In the genomic region with DNA sequence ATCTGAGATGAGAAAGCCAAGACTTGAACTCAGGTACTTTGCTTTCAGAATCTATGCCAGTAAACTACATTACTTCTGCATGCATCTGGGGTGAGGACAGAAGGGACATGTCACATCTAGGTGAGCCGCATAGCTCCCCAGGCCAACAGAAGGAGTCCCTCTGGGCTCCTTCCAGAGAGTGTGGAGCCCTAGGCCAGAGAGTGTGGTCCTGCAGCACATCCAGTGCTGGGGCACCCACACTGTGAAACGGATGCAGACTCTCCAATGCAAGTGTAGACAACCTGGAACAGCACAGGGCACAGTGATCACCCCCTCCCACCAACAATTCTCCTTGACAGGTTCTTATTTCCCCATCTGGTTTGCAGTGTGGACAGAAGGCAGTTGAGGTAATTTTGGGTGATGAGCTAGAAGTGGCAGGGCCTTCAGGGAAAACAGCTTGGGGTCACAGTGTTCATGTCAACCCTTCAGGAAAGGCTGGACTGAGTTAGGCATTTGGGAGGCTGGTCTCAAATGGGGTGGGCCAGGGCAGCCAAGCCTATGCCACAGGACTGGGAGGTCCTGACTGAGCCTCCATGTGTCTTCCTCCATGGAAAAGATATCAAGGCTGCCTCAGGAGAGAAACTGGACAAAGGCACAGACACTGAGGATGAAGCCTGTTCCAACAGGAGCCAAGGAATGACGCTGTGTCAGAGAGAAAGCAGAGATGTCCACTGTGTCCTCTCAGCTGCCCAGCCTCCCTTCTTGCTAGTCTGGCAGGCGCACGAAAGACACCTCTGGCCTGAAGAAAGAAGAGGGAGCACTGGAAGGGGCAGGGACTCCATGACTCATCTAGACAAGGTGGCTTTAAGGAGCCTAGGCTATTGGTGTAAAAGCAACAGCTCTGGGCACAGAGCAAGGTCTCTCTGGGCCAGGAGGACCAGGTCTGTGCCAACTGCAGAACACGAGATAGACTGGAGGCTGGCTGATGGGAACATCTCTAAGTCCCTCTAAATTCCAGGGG, we compare ENCODE assay signal across 14 cellular contexts.
DNase-seq lines count a peak whose midpoint lies in the region; ATAC-seq and TF ChIP-seq lines count a peak whose summit lies in the region.
"Had no signal": no experiment of that assay in that cellular context is flagged by ENCODE, and none has a peak within 500 bp of the region (broad histone marks: within the 10 kb centered on the region; RNA-seq: fewer than 3 reads in every experiment).

No MANE protein-coding gene starts in this region.

- ATAC-seq in effector memory CD8-positive, alpha-beta T cell (replicated peaks) = no peak
- no peak for ATAC-seq in GM21529 (IDR thresholded peaks at IDR 0.05; ENCODE audit: unreplicated experiment)

- no peak for TF ChIP-seq CTCF in nephron (IDR thresholded peaks at IDR 0.05; ENCODE audit: unreplicated experiment in 3 of 3)

- H3K9me3 Mint-ChIP-seq in effector memory CD8-positive, alpha-beta T cell = no peaks in the 10 kb centered on the region
- no peaks in the 10 kb centered on the region for H3K9me3 Mint-ChIP-seq in nephron

- DNase-seq in stimulated activated CD4-positive, alpha-beta T cell treated with anti-CD3 and anti-CD28 coated beads, Interleukin-4, amount 100 ng/mL, for 24 hours = peak; percentile 3
- DNase-seq in stimulated activated CD4-positive, alpha-beta T cell treated with anti-CD3 and anti-CD28 coated beads, Interleukin-2, amount 100 ng/mL, for 24 hours = no peak
- DNase-seq in effector memory CD8-positive, alpha-beta T cell = no peak
- DNase-seq in globus pallidus (ENCODE audit: low spot score) = no peak
- DNase-seq in COR-L47 (lab: John Stamatoyannopoulos, UW) = no peak
- no peak for DNase-seq in NCI-H82 treated with DMSO at 0.1 percent for 48 hours (lab: John Stamatoyannopoulos, UW; ENCODE audit: unreplicated experiment)
- DNase-seq: amniotic stem cell; mesendoderm; stimulated activated CD4-positive, alpha-beta T cell treated with anti-CD3 and anti-CD28 coated beads, Interleukin-12 subunit alpha, Interleukin-12 subunit beta, amount 100 ng/mL, for 4 hours; stimulated activated naive CD4-positive, alpha-beta T cell; WERI-Rb-1 had no signal

- H3K4me3 Mint-ChIP-seq in effector memory CD8-positive, alpha-beta T cell = peak overlapping the region; percentile 78 to 80
- peak overlapping the region; percentile 78 to 91 (median 87) for H3K4me3 Mint-ChIP-seq in nephron

- H3K36me3 Mint-ChIP-seq in effector memory CD8-positive, alpha-beta T cell (ENCODE audit: insufficient read depth) = peaks cover 4% of the 10 kb centered on the region
- no peaks in the 10 kb centered on the region for H3K36me3 Mint-ChIP-seq in nephron (ENCODE audit: low read depth)

- H3K27ac Mint-ChIP-seq in effector memory CD8-positive, alpha-beta T cell = peak overlapping the region in 1 of 2 donors; percentile 94
- peak overlapping the region in 1 of 3 experiments; percentile 11 for H3K27ac Mint-ChIP-seq in nephron
- H3K27ac Mint-ChIP-seq: CD14-positive monocyte had no signal

- peaks cover 42 to 49% of the 10 kb centered on the region in 2 donors for H3K4me1 Mint-ChIP-seq in effector memory CD8-positive, alpha-beta T cell (ENCODE audit: low read depth in 2 of 2)
- peaks cover 25% of the 10 kb centered on the region for H3K4me1 Mint-ChIP-seq in nephron

- no peaks in the 10 kb centered on the region for H3K27me3 Mint-ChIP-seq in effector memory CD8-positive, alpha-beta T cell
- H3K27me3 Mint-ChIP-seq in nephron (ENCODE audit: low read depth) = peaks cover 31% of the 10 kb centered on the region
